Comparison of ENCODE assay signal across 1 cellular context in genomic region chr1:155091071-155092051, GRCh38.
TF ChIP-seq lines count a peak whose summit lies in the region.

No MANE protein-coding gene starts in this region.

TF ChIP-seq in K562, 482 proteins besides CTCF, POLR2A, EP300 and RAD21 (continues in another document):
- TF ChIP-seq ZNF589 (CRISPR knock-in tag; IDR thresholded peaks at IDR 0.05; ENCODE audit: low read depth) (no peak), ZBTB11 (CRISPR knock-in tag; IDR thresholded peaks at IDR 0.05) (no peak), NR2C1 (IDR thresholded peaks at IDR 0.05) (peak; percentile 83), NR2C1 (tag; IDR thresholded peaks at IDR 0.05) (peak; percentile 71; the same call in 1 of the 2 replicates), CTBP1 (IDR thresholded peaks at IDR 0.05; ENCODE audit: borderline replicate concordance) (peak; percentile 70; the same call in 1 of the 2 replicates), ZNF449 (CRISPR knock-in tag; IDR thresholded peaks at IDR 0.05) (no peak), BMI1 (IDR thresholded peaks at IDR 0.05; ENCODE audit: low read length) (no peak), ATF7 (IDR thresholded peaks at IDR 0.05) (0 out of 2 replicates have a peak, but pooled peaks have one; percentile 27), ZNF324 (CRISPR knock-in tag; IDR thresholded peaks at IDR 0.05) (no peak), ZFP30 (CRISPR knock-in tag; IDR thresholded peaks at IDR 0.05; ENCODE audit: borderline replicate concordance) (no peak), MGA (IDR thresholded peaks at IDR 0.05) (peak; percentile 80), ZNF436 (CRISPR knock-in tag; IDR thresholded peaks at IDR 0.05) (no peak), OTX1 (CRISPR knock-in tag; IDR thresholded peaks at IDR 0.05) (no peak), NBN (IDR thresholded peaks at IDR 0.05; ENCODE audit: low read depth) (no peak), ZBTB8A (IDR thresholded peaks at IDR 0.05; ENCODE audit: partially characterized antibody) (no peak), KDM5B (IDR thresholded peaks at IDR 0.05; ENCODE audit: insufficient replicate concordance, low read depth, low read length) (no peak), RFX5 (IDR thresholded peaks at IDR 0.05; ENCODE audit: low read depth, low read length) (no peak), ZNF668 (CRISPR knock-in tag; IDR thresholded peaks at IDR 0.05) (no peak), GTF3C2 (IDR thresholded peaks at IDR 0.05; ENCODE audit: borderline replicate concordance, extremely low read depth, insufficient read length) (no peak), POLR2AphosphoS5 (IDR thresholded peaks at IDR 0.05; ENCODE audit: control insufficient read depth, insufficient read depth, low read depth, low read length) (no peak), ZNF785 (CRISPR knock-in tag; IDR thresholded peaks at IDR 0.05) (no peak), RBM22 (IDR thresholded peaks at IDR 0.05; ENCODE audit: low read depth, low read length, poor library complexity, severe bottlenecking) (no peak), THRAP3 (IDR thresholded peaks at IDR 0.05; ENCODE audit: borderline replicate concordance) (no peak), GABPA (tag; conservative IDR thresholded peaks at IDR 0.05; ENCODE audit: low read depth) (no peak), SOX6 (IDR thresholded peaks at IDR 0.05) (peak; percentile 26; the same call in 1 of the 2 replicates), ELF2 (CRISPR knock-in tag; IDR thresholded peaks at IDR 0.05) (no peak), SAFB (IDR thresholded peaks at IDR 0.05; ENCODE audit: borderline replicate concordance, low read depth, low read length) (0 out of 2 replicates have a peak, but pooled peaks have one; percentile 17), MTA1 (IDR thresholded peaks at IDR 0.05; ENCODE audit: borderline replicate concordance) (no peak), MAZ (CRISPR knock-in tag; conservative IDR thresholded peaks at IDR 0.05 in 1 of 2, IDR thresholded peaks at IDR 0.05 in 1 of 2) (peak; percentile 33 to 78; a peak in 3 of 4 replicates), ZNF561 (CRISPR knock-in tag; conservative IDR thresholded peaks at IDR 0.05) (no peak), RREB1 (CRISPR knock-in tag; IDR thresholded peaks at IDR 0.05) (no peak)
